8 cellular contexts compared by ENCODE assay signal in the genomic region with DNA sequence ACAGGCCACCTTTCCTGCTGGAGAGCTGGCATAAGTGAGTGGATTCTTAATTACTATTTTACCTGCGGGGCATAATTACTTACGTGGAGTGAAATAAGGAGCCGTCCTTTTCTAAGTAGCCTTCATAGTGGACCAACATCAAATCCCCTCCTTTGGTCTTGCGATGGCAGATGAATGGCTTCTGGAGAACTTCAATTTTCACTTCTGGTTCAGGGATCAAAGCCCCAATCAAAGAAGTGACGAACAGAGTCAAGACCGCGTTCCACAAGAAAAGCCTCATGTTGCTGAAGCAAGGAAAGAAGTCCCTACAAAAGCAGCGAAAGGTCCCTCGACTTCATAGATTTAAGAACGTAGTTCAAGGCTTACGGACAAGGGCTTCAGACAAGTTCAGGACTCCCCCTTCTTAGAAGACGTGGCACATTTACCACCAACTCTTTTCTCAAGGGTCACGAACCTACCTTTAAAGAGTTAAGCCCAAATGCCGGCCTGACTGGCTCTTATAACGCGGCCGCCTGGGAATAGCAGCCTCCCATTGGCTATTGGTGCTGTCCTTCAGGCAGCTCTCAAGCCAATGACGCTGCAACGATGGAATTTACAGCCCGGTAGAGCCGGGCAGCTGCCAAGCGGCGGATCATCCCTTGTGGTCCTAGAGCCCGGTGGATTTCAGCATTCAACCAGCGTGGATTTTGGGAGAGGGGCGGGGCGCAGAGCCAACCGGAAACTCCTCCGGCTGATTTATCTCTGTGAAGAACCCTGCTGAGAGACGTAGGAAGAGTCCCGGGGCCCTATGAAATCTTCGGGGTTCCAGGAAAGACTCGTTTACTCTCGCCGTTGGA. TPM values are rescaled to one million over a fixed set of nuclear protein-coding genes. Genes with fewer than 3 reads are reported as not detected.
A peak's percentile ranks its signal among the peaks of the same experiment; 100 is the strongest.
DNase-seq lines count a peak whose midpoint lies in the region; ATAC-seq and TF ChIP-seq lines count a peak whose summit lies in the region.

A gene with protein sequence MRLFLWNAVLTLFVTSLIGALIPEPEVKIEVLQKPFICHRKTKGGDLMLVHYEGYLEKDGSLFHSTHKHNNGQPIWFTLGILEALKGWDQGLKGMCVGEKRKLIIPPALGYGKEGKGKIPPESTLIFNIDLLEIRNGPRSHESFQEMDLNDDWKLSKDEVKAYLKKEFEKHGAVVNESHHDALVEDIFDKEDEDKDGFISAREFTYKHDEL (minus strand): TSS at position 474 of the 836 bp plus-strand sequence. CDS start 194 bp downstream, at position 280.

- peak within 1 kb of the TSS; percentile 80 to 95 (median 86) for H3K27ac ChIP-seq in upper lobe of left lung

- peak within 1 kb of the TSS; percentile 46 to 99 (median 90) for H3K4me3 ChIP-seq in upper lobe of left lung

- TF ChIP-seq CTCF in GM13976 (IDR thresholded peaks at IDR 0.05; ENCODE audit: borderline replicate concordance, control extremely low read depth, extremely low read depth, insufficient read depth, missing control alignments) (no peak), upper lobe of left lung (IDR thresholded peaks at IDR 0.05) (peak in 1 of 6 experiments; percentile 6)

- no peaks in the 10 kb centered on the region for H3K9me3 ChIP-seq in upper lobe of left lung

- no peaks in the 10 kb centered on the region for H3K36me3 ChIP-seq in upper lobe of left lung

- in situ Hi-C loops in GM13976 (cut with MboI; ENCODE audit: low sequenced_read_pairs, unreplicated experiment) = no loop called here

- WGBS in upper lobe of left lung, 2 donors = 1% methylated on average over 22 to 35 of the region's 35 CpGs

- no peaks in the 10 kb centered on the region for H3K27me3 ChIP-seq in upper lobe of left lung

- ATAC-seq in HG02840 (IDR thresholded peaks at IDR 0.05; ENCODE audit: low FRiP score, unreplicated experiment) (peak; percentile 76), left cardiac atrium (peak; percentile 93 to 95), upper lobe of left lung (ENCODE audit: low FRiP score in 2 of 2) (peak; percentile 96 to 98)

- intact Hi-C loops in left cardiac atrium (cut with DNase I) (no loop called here), posterior cingulate gyrus (cut with DNase I) (loop anchor here (5.0 to 10.0 kb wide), 2 partner anchors 52 to 106 kb away; a partner anchor contains a TSS)

- TF ChIP-seq EP300 in upper lobe of left lung (IDR thresholded peaks at IDR 0.05) = no peak

- peaks cover 12 to 41% (median 32%) of the 10 kb centered on the region in 4 donors for H3K4me1 ChIP-seq in upper lobe of left lung

- DNase-seq in GM13976 (ENCODE audit: low spot score) = peak; percentile 88
- DNase-seq in NCI-H1436 (lab: John Stamatoyannopoulos, UW) = peak; percentile 97
- DNase-seq in T-helper 1 cell = peak; percentile 75 to 97 (median 85)
- peak; percentile 38 to 99 (median 95) for DNase-seq in amygdala (lab: John Stamatoyannopoulos, UW)
- peak; percentile 98 for DNase-seq in left cardiac atrium
- peak; percentile 94 to 99 (median 96) for DNase-seq in posterior cingulate gyrus
- peak; percentile 90 to 98 for DNase-seq in upper lobe of left lung

- peak in 2 of 4 donors; percentile 22 to 46 for TF ChIP-seq POLR2A in upper lobe of left lung (IDR thresholded peaks at IDR 0.05)

RNA-seq across cellular contexts. Expression of the gene that starts here (rescaled TPM):
- total RNA-seq in left cardiac atrium (10 to 100 TPM; 14.3 to 17.6 TPM), upper lobe of left lung (10 to 100 TPM in 3 of 6 donors, 1 to 10 TPM in 3; 4.2 to 13.7 (median 9.5) TPM)

Comparison
In these comparisons a context has a peak if more than half of its experiments do, and no peak if none do; other contexts are left out.
1. Peak in every context shown above with its lines: DNase-seq, ATAC-seq, H3K4me3 ChIP-seq and H3K27ac ChIP-seq.